10 cellular contexts compared by ENCODE assay signal in genomic region chr16:88771294-88771772, GRCh38. TPM values are rescaled to one million over a fixed set of nuclear protein-coding genes. Genes with fewer than 3 reads are reported as not detected.
DNase-seq lines count a peak whose midpoint lies in the region; ATAC-seq, FAIRE-seq and TF ChIP-seq lines count a peak whose summit lies in the region.
"Had no signal": no experiment of that assay in that cellular context is flagged by ENCODE, and none has a peak within 500 bp of the region (broad histone marks: within the 10 kb centered on the region; RNA-seq: fewer than 3 reads in every experiment).

No MANE protein-coding gene starts in this region.

- POLR2A ChIA-PET in MCF 10A (lab: Yijun Ruan, JAX) = interaction anchor here (0.6 to 4.7 kb wide), 7 partner anchors 10 to 545 kb away, joined by 3 to 57 read pairs (median 4); partner anchors contain the start of genes APRT, GALNS, PIEZO1 and TRAPPC2L

- peaks cover 85% of the 10 kb centered on the region for H3K4me1 ChIP-seq in upper lobe of right lung

- CTCF ChIA-PET in MCF 10A (lab: Yijun Ruan, JAX) = interaction anchor here (1.4 to 4.2 kb wide), 2 partner anchors 9 to 34 kb away, joined by 10 to 19 read pairs; no protein-coding TSS in a partner anchor

- intact Hi-C loops in MCF 10A (cut with micrococcal nuclease) (no loop called here), upper lobe of right lung (cut with DNase I) (no loop called here)

- peak overlapping the region; percentile 32 for H3K4me3 ChIP-seq in upper lobe of right lung

- H3K9me3 Mint-ChIP-seq in activated T-cell treated with anti-CD3 and anti-CD28 coated beads, Interleukin-2, amount 50 U/mL, for 24 hours = no peaks in the 10 kb centered on the region
- H3K9me3 Mint-ChIP-seq in MCF 10A (ENCODE audit: unreplicated experiment) (no peaks in the 10 kb centered on the region), naive B cell (no peaks in the 10 kb centered on the region)
- H3K9me3 Mint-ChIP-seq: activated T-helper 2 cell treated with anti-CD3 and anti-CD28 coated beads, Interferon-gamma antibody, Interleukin-2, Interleukin-4, amounts not matched to agents 10 μg/mL and 5 μg/mL and 100 μg/mL, durations not matched to agents 14 hours and 24 hours and 36 hours had no signal

- FAIRE-seq in RCC 7860 (lab: Jason Lieb, UNC) = no peak

- H3K27ac Mint-ChIP-seq in activated T-cell treated with anti-CD3 and anti-CD28 coated beads, Interleukin-2, amount 50 U/mL, for 24 hours = peak overlapping the region; percentile 37
- H3K27ac Mint-ChIP-seq in MCF 10A (ENCODE audit: low read depth, unreplicated experiment) (peak overlapping the region; percentile 61), naive B cell (peak overlapping the region in 4 of 6 donors; percentile 53 to 92 (median 79))
- H3K27ac Mint-ChIP-seq: activated T-helper 2 cell treated with anti-CD3 and anti-CD28 coated beads, Interferon-gamma antibody, Interleukin-2, Interleukin-4, amounts not matched to agents 10 μg/mL and 5 μg/mL and 100 μg/mL, durations not matched to agents 14 hours and 24 hours and 36 hours had no signal

- H3K36me3 Mint-ChIP-seq in activated T-cell treated with anti-CD3 and anti-CD28 coated beads, Interleukin-2, amount 50 U/mL, for 24 hours (ENCODE audit: low read depth) = peaks cover 14% of the 10 kb centered on the region
- H3K36me3 Mint-ChIP-seq in MCF 10A (ENCODE audit: insufficient read depth, unreplicated experiment) = peaks cover 13% of the 10 kb centered on the region
- H3K36me3 Mint-ChIP-seq in naive B cell = no peaks in the 10 kb centered on the region

- H3K27me3 ChIP-seq in upper lobe of right lung = no peaks in the 10 kb centered on the region

- ATAC-seq in naive B cell (ENCODE audit: low read depth in 2 of 2) (no peak), upper lobe of right lung (no peak), GM18520 (IDR thresholded peaks at IDR 0.05; ENCODE audit: unreplicated experiment) (no peak)

- DNase-seq in activated T-cell treated with anti-CD3 and anti-CD28 coated beads, Interleukin-2, amount 50 U/mL, for 24 hours = no peak
- DNase-seq in activated T-cell treated with anti-CD3 and anti-CD28 coated beads for 4 hours (no peak), MCF 10A (ENCODE audit: unreplicated experiment) (no peak), naive B cell (no peak), upper lobe of right lung (no peak), UCSD-AML1 (lab: John Stamatoyannopoulos, UW; ENCODE audit: unreplicated experiment) (no peak), RCC 7860 (ENCODE audit: low spot score) (no peak)

- H3K4me1 Mint-ChIP-seq in activated T-cell treated with anti-CD3 and anti-CD28 coated beads, Interleukin-2, amount 50 U/mL, for 24 hours (ENCODE audit: low read depth) = peaks cover 43% of the 10 kb centered on the region
- H3K4me1 Mint-ChIP-seq in MCF 10A (ENCODE audit: insufficient read depth, unreplicated experiment) (peaks cover 35% of the 10 kb centered on the region), naive B cell (peaks cover 32 to 40% (median 38%) of the 10 kb centered on the region in 3 donors)

- H3K27ac ChIP-seq in upper lobe of right lung = peak overlapping the region; percentile 80

- no peaks in the 10 kb centered on the region for H3K36me3 ChIP-seq in upper lobe of right lung

- no peaks in the 10 kb centered on the region for H3K27me3 Mint-ChIP-seq in activated T-cell treated with anti-CD3 and anti-CD28 coated beads, Interleukin-2, amount 50 U/mL, for 24 hours
- H3K27me3 Mint-ChIP-seq in MCF 10A (ENCODE audit: insufficient read depth, unreplicated experiment) (no peaks in the 10 kb centered on the region), naive B cell (peaks cover 0 to 4% (median 0%) of the 10 kb centered on the region in 3 donors)

- BruUV-seq in MCF 10A (replicated peaks; lab: Mats Ljungman, UMichigan) = no TSS peak

- H3K9me3 ChIP-seq in upper lobe of right lung = no peaks in the 10 kb centered on the region
- H3K9me3 ChIP-seq: psoas muscle had no signal

- no peak for TF ChIP-seq CTCF in MCF 10A (IDR thresholded peaks at IDR 0.05; ENCODE audit: unreplicated experiment)
- no peak for TF ChIP-seq CTCF in upper lobe of right lung (IDR thresholded peaks at IDR 0.05)

- H3K4me3 Mint-ChIP-seq in activated T-cell treated with anti-CD3 and anti-CD28 coated beads, Interleukin-2, amount 50 U/mL, for 24 hours = no peak overlapping the region
- H3K4me3 Mint-ChIP-seq in MCF 10A (ENCODE audit: unreplicated experiment) (peak overlapping the region; percentile 57), naive B cell (peak overlapping the region in 7 of 8 donors; percentile 47 to 83 (median 69))

RNA-seq across cellular contexts. Expression of gene PIEZO1, which starts 13.7 kb away (rescaled TPM):
- total RNA-seq in MCF 10A (2022) (193 and 195 TPM in 2 replicates), upper lobe of right lung (196 TPM)
- polyA plus RNA-seq in naive B cell (ENCODE audit: low read depth in 6 of 6) = 10 to 100 TPM in 2 of 6 donors, 1 to 10 TPM in 4; 4.0 to 17.2 (median 6.2) TPM

RNA-seq across cellular contexts. Expression of gene CDT1, which starts 32.3 kb away (rescaled TPM):
- total RNA-seq in MCF 10A (2022) (5.3 and 16.6 TPM in 2 replicates), upper lobe of right lung (1.0 TPM)
- under 1 TPM in 5 of 6 donors, not detected in 1; 0.08 to 0.27 (median 0.17) TPM for polyA plus RNA-seq in naive B cell (ENCODE audit: low read depth in 6 of 6)

RNA-seq across cellular contexts. Expression of gene APRT, which starts 40.4 kb away (rescaled TPM):
- total RNA-seq in MCF 10A (2022) = 231 and 248 TPM in 2 replicates
- polyA plus RNA-seq in naive B cell (ENCODE audit: low read depth in 6 of 6) = 100 to 1,000 TPM; 330 to 484 (median 384) TPM
- 85.2 TPM for total RNA-seq in upper lobe of right lung
